In the genomic region with DNA sequence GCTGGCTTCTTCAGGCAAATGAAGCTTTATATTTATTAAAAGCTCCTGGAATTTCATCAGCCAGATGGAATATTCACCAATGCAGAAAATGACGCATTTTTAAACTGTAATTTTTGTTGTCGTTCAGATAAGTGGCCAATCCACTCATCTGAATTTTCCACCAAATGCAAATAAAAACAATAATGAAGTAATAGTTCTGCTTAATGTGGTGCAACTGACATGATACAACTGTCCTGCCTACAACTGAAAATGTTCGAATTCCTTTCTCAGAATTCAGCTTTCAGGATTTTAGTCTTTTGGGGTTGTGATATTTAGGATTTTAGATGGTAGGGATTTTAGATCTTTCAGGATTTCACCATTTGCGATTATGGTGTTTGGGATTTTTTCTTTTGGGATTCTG, we compare ENCODE assay signal across 27 cellular contexts.
"Had no signal": no experiment of that assay in that cellular context is flagged by ENCODE, and none has a peak within 500 bp of the region (broad histone marks: within the 10 kb centered on the region; RNA-seq: fewer than 3 reads in every experiment).

No MANE protein-coding gene starts in this region.

- H3K27ac ChIP-seq: colonic mucosa, epithelial cell of prostate, foreskin keratinocyte, hepatocyte had no signal

- H3K9me3 Mint-ChIP-seq: dendritic cell treated with granulocyte-macrophage colony-stimulating factor and Interleukin-4, amounts not matched to agents 40 ng/mL and 50 ng/mL, for 4 days; effector memory CD8-positive, alpha-beta T cell; endodermal cell; immature natural killer cell; memory B cell; naive B cell had no signal

- H3K36me3 Mint-ChIP-seq: immature natural killer cell, memory B cell, naive B cell had no signal

- H3K9me3 ChIP-seq: colonic mucosa, gastroesophageal sphincter, heart left ventricle, mucosa of descending colon had no signal

- H3K4me3 ChIP-seq: colonic mucosa, gastroesophageal sphincter, heart left ventricle, hepatocyte, lung, mucosa of descending colon had no signal

- H3K4me1 ChIP-seq: colonic mucosa had no signal

- H3K27me3 ChIP-seq: colonic mucosa, foreskin keratinocyte, gastroesophageal sphincter, heart left ventricle, hepatocyte had no signal

- ATAC-seq: effector memory CD8-positive, alpha-beta T cell; esophagus mucosa; foreskin keratinocyte; gastroesophageal sphincter; heart left ventricle; left colon; left lobe of liver; left ventricle myocardium superior; mucosa of descending colon had no signal

- H3K4me3 Mint-ChIP-seq: dendritic cell treated with granulocyte-macrophage colony-stimulating factor and Interleukin-4, amounts not matched to agents 40 ng/mL and 50 ng/mL, for 4 days; effector memory CD8-positive, alpha-beta T cell; endodermal cell; immature natural killer cell; memory B cell; naive B cell had no signal

- H3K4me1 Mint-ChIP-seq: immature natural killer cell, memory B cell, naive B cell had no signal

- DNase-seq: colonic mucosa; cortex of kidney; effector CD8-positive, alpha-beta T cell; effector memory CD8-positive, alpha-beta T cell; endodermal cell; erythroblast; foreskin keratinocyte; heart left ventricle; hypothalamus; immature natural killer cell; islet precursor cell; kidney; kidney glomerular epithelial cell; left colon; left ventricle myocardium superior; mammary epithelial cell; mesendoderm; mucosa of descending colon; naive B cell had no signal

- H3K27ac Mint-ChIP-seq: dendritic cell treated with granulocyte-macrophage colony-stimulating factor and Interleukin-4, amounts not matched to agents 40 ng/mL and 50 ng/mL, for 4 days; effector memory CD8-positive, alpha-beta T cell; endodermal cell; memory B cell had no signal

- H3K36me3 ChIP-seq: colonic mucosa, gastroesophageal sphincter, heart left ventricle had no signal
